In the genomic region with DNA sequence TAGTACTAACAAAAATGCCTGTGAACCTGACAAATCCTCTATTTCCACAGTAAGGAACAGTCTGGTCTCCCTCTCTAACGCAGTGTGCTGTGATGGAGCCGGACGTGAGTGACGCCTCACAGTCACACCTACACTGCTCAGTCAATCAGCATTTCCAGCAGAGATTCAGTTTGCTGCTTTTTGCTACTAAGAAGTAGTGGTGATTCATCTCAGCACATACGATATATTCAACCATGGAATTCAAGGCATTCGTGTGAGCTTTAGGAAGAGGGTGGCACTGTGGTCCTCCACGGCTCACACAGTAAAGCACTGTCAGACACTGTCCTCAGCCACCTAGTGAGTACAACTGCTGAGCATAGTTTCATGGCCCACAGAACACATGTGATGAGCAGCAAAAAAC, we compare ENCODE assay signal across 17 cellular contexts.
DNase-seq lines count a peak whose midpoint lies in the region; ATAC-seq and TF ChIP-seq lines count a peak whose summit lies in the region.
"Had no signal": no experiment of that assay in that cellular context is flagged by ENCODE, and none has a peak within 500 bp of the region (broad histone marks: within the 10 kb centered on the region; RNA-seq: fewer than 3 reads in every experiment).

No MANE protein-coding gene starts in this region.

- H3K9me3 ChIP-seq in hepatocyte (ENCODE audit: low read depth), result no peaks in the 10 kb centered on the region
- H3K9me3 ChIP-seq: tibial nerve had no signal

- peaks cover 3% of the 10 kb centered on the region for H3K79me2 ChIP-seq in hepatocyte

- H3K27ac Mint-ChIP-seq in activated CD4-positive, alpha-beta T cell treated with anti-CD3 and anti-CD28 coated beads for 36 hours, result peak overlapping the region; percentile 61
- peak overlapping the region; percentile 50 for H3K27ac Mint-ChIP-seq in progenitor cell of endocrine pancreas
- H3K27ac Mint-ChIP-seq: dendritic cell treated with granulocyte-macrophage colony-stimulating factor and Interleukin-4, amounts not matched to agents 40 ng/mL and 50 ng/mL, for 4 days; stimulated activated memory B cell treated with anti-CD40 and anti-IgM and Interleukin-4, amounts not matched to agents 10 μg/mL and 1 μg/mL and 100 μg/mL, for 72 hours had no signal

- TF ChIP-seq CTCF in brain microvascular endothelial cell (IDR thresholded peaks at IDR 0.05; ENCODE audit: low read depth, low read length, missing control alignments) (no peak), progenitor cell of endocrine pancreas (IDR thresholded peaks at IDR 0.05; ENCODE audit: unreplicated experiment) (no peak), hepatocyte (IDR thresholded peaks at IDR 0.05; ENCODE audit: poor library complexity) (no peak), foreskin keratinocyte (conservative IDR thresholded peaks at IDR 0.05) (no peak)

- H3K9me2 ChIP-seq in hepatocyte (replicated peaks; ENCODE audit: insufficient read depth), result no peaks in the 10 kb centered on the region

- intact Hi-C loops in activated CD4-positive, alpha-beta T cell treated with anti-CD3 and anti-CD28 coated beads for 36 hours (cut with DNase I, micrococcal nuclease), result no loop called here

- H3K4me1 ChIP-seq in hepatocyte (ENCODE audit: insufficient read depth) (peaks cover 15% of the 10 kb centered on the region), foreskin keratinocyte (no peaks in the 10 kb centered on the region)

- in situ Hi-C loops in brain microvascular endothelial cell (cut with HindIII; ENCODE audit: low pct_ligation_motif_present, low sequenced_read_pairs), result no loop called here

- peaks cover 76% of the 10 kb centered on the region for H3K36me3 ChIP-seq in brain microvascular endothelial cell (replicated peaks)
- H3K36me3 ChIP-seq in hepatocyte (replicated peaks; ENCODE audit: insufficient read depth, low read depth), result no peaks in the 10 kb centered on the region

- H3K9me3 Mint-ChIP-seq in activated CD4-positive, alpha-beta T cell treated with anti-CD3 and anti-CD28 coated beads for 36 hours (ENCODE audit: low read depth), result no peaks in the 10 kb centered on the region
- H3K9me3 Mint-ChIP-seq in progenitor cell of endocrine pancreas (ENCODE audit: low read depth), result no peaks in the 10 kb centered on the region
- H3K9me3 Mint-ChIP-seq: dendritic cell treated with granulocyte-macrophage colony-stimulating factor and Interleukin-4, amounts not matched to agents 40 ng/mL and 50 ng/mL, for 4 days; naive thymus-derived CD8-positive, alpha-beta T cell; stimulated activated memory B cell treated with anti-CD40 and anti-IgM and Interleukin-4, amounts not matched to agents 10 μg/mL and 1 μg/mL and 100 μg/mL, for 72 hours had no signal

- no peak overlapping the region for H3K4me3 Mint-ChIP-seq in activated CD4-positive, alpha-beta T cell treated with anti-CD3 and anti-CD28 coated beads for 36 hours
- H3K4me3 Mint-ChIP-seq in progenitor cell of endocrine pancreas (ENCODE audit: low read depth), result no peak overlapping the region
- H3K4me3 Mint-ChIP-seq: dendritic cell treated with granulocyte-macrophage colony-stimulating factor and Interleukin-4, amounts not matched to agents 40 ng/mL and 50 ng/mL, for 4 days; naive thymus-derived CD8-positive, alpha-beta T cell; stimulated activated memory B cell treated with anti-CD40 and anti-IgM and Interleukin-4, amounts not matched to agents 10 μg/mL and 1 μg/mL and 100 μg/mL, for 72 hours had no signal

- H3K4me2 ChIP-seq in hepatocyte, result no peak overlapping the region

- ATAC-seq in activated CD4-positive, alpha-beta T cell treated with anti-CD3 and anti-CD28 coated beads for 36 hours, result peak; percentile 47
- no peak for ATAC-seq in foreskin keratinocyte
- ATAC-seq: naive thymus-derived CD8-positive, alpha-beta T cell; stimulated activated memory B cell treated with anti-CD40 and anti-IgM and Interleukin-4, amounts not matched to agents 10 μg/mL and 1 μg/mL and 100 μg/mL, for 72 hours had no signal

- H3K4me1 Mint-ChIP-seq in activated CD4-positive, alpha-beta T cell treated with anti-CD3 and anti-CD28 coated beads for 36 hours, result peaks cover 13% of the 10 kb centered on the region
- peaks cover 17% of the 10 kb centered on the region for H3K4me1 Mint-ChIP-seq in progenitor cell of endocrine pancreas (ENCODE audit: low read depth)
- H3K4me1 Mint-ChIP-seq: stimulated activated memory B cell treated with anti-CD40 and anti-IgM and Interleukin-4, amounts not matched to agents 10 μg/mL and 1 μg/mL and 100 μg/mL, for 72 hours had no signal

- no peak overlapping the region for H2AFZ ChIP-seq in hepatocyte

- WGBS in hepatocyte (ENCODE audit: low lambda C conversion rate, missing lambda C conversion rate), result 86% methylated on average over 7 of the region's 7 CpGs

- DNase-seq in activated CD4-positive, alpha-beta T cell treated with anti-CD3 and anti-CD28 coated beads for 36 hours, result no peak
- no peak for DNase-seq in activated CD4-positive, alpha-beta T cell treated with anti-CD3 and anti-CD28 coated beads, Interleukin-2, amount 50 U/mL, for 1 hour
- peak; percentile 16 for DNase-seq in GM03348 (ENCODE audit: low spot score)
- DNase-seq in brain microvascular endothelial cell, result peak; percentile 82
- DNase-seq in progenitor cell of endocrine pancreas (ENCODE audit: low spot score, unreplicated experiment), result no peak
- DNase-seq in hepatocyte (ENCODE audit: low spot score), result no peak
- no peak for DNase-seq in activated gamma-delta T cell (lab: John Stamatoyannopoulos, UW)
- no peak for DNase-seq in foreskin keratinocyte
- DNase-seq: aorta; mammary epithelial cell; naive thymus-derived CD8-positive, alpha-beta T cell; NCI-H345 had no signal

- peaks cover 52% of the 10 kb centered on the region for H3K36me3 Mint-ChIP-seq in activated CD4-positive, alpha-beta T cell treated with anti-CD3 and anti-CD28 coated beads for 36 hours (ENCODE audit: low read depth)
- peaks cover 36% of the 10 kb centered on the region for H3K36me3 Mint-ChIP-seq in progenitor cell of endocrine pancreas (ENCODE audit: insufficient read depth)

- H3K27me3 ChIP-seq in brain microvascular endothelial cell (replicated peaks) (no peaks in the 10 kb centered on the region), hepatocyte (no peaks in the 10 kb centered on the region), foreskin keratinocyte (no peaks in the 10 kb centered on the region)
- H3K27me3 ChIP-seq: tibial nerve had no signal

- CTCF ChIA-PET in activated CD4-positive, alpha-beta T cell treated with anti-CD3 and anti-CD28 coated beads for 36 hours (lab: Charles Lee), result interaction anchor here (0.6 to 1.3 kb wide), 2 partner anchors 15 to 157 kb away, joined by 3 to 6 read pairs; no protein-coding TSS in a partner anchor

- no peak overlapping the region for H3K4me3 ChIP-seq in brain microvascular endothelial cell (ENCODE audit: low read depth, low read length)
- no peak overlapping the region for H3K4me3 ChIP-seq in hepatocyte
- H3K4me3 ChIP-seq: tibial nerve had no signal

- H3K27me3 Mint-ChIP-seq in activated CD4-positive, alpha-beta T cell treated with anti-CD3 and anti-CD28 coated beads for 36 hours, result no peaks in the 10 kb centered on the region
- H3K27me3 Mint-ChIP-seq in progenitor cell of endocrine pancreas, result no peaks in the 10 kb centered on the region
- H3K27me3 Mint-ChIP-seq: dendritic cell treated with granulocyte-macrophage colony-stimulating factor and Interleukin-4, amounts not matched to agents 40 ng/mL and 50 ng/mL, for 4 days; naive thymus-derived CD8-positive, alpha-beta T cell; stimulated activated memory B cell treated with anti-CD40 and anti-IgM and Interleukin-4, amounts not matched to agents 10 μg/mL and 1 μg/mL and 100 μg/mL, for 72 hours had no signal

- H3K27ac ChIP-seq in brain microvascular endothelial cell (peak overlapping the region; percentile 39), hepatocyte (no peak overlapping the region), foreskin keratinocyte (no peak overlapping the region)
- H3K27ac ChIP-seq: epithelial cell of prostate, RWPE1, tibial nerve had no signal

- POLR2A ChIA-PET in activated CD4-positive, alpha-beta T cell treated with anti-CD3 and anti-CD28 coated beads for 36 hours (lab: Charles Lee), result no interaction called here

- no peaks in the 10 kb centered on the region for H4K20me1 ChIP-seq in hepatocyte (ENCODE audit: insufficient read depth, poor library complexity, severe bottlenecking)

Comparison
In these comparisons a context has a peak if more than half of its experiments do, and no peak if none do; other contexts are left out.
1. DNase-seq: peak in GM03348 (single experiment) and brain microvascular endothelial cell (single experiment); none in activated CD4-positive, alpha-beta T cell treated with anti-CD3 and anti-CD28 coated beads for 36 hours (single experiment), activated CD4-positive, alpha-beta T cell treated with anti-CD3 and anti-CD28 coated beads, Interleukin-2, amount 50 U/mL, for 1 hour (single experiment), progenitor cell of endocrine pancreas (single experiment), hepatocyte (single experiment), activated gamma-delta T cell (single experiment) and foreskin keratinocyte (0 of 2).